Comparison of ENCODE assay signal across 8 cellular contexts in the genomic region with DNA sequence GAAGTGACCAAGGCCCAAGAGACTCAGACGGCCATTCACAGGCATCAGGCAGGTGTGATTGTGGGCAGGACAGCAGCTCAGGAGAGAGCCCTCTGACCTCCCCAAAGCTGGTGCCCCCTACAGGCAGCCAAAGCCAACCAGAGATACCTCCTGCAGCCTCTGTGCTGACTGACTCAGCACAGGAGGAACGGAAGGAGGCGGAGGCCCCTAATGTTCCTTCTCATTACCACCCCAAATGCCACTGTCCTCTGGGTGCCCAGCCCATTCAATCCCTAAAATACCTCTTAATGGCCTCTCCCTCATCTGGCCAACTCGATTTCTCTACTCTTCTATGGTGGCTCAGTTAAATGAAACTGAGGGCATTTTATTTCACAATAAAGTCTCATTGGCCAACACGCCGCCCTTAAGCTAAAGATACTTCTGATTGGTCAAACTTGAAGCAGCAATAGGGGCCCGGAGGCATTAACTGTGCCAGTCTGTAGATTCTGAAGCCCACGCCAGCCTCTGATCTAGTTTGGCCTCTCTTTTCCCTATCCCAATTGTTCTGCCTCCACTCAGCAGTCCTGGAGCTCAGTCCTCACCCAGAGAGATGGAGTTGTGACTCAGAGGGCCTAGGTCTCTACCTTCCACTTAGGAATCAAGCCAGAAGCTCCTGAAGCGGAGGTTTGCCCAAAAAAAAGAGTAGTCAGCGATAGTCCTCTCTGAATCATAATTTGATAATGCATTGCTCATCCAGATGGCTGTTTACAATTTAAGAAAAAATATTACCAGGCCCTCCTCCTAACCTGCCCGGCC. TPM values are rescaled to one million over a fixed set of nuclear protein-coding genes. Genes with fewer than 3 reads are reported as not detected.
DNase-seq lines count a peak whose midpoint lies in the region; ATAC-seq and TF ChIP-seq lines count a peak whose summit lies in the region.

No MANE protein-coding gene starts in this region.

- peaks cover 61% of the 10 kb centered on the region for H3K4me1 Mint-ChIP-seq in CD14-positive monocyte

- ATAC-seq in HG03175 (IDR thresholded peaks at IDR 0.05; ENCODE audit: unreplicated experiment): peak; percentile 55

- H3K27ac ChIP-seq in SJSA1: peak overlapping the region; percentile 83; the same call in 1 of the 2 replicates

- H3K36me3 ChIP-seq in SJSA1: peaks cover 56% of the 10 kb centered on the region

- H3K9me3 Mint-ChIP-seq in CD14-positive monocyte: no peaks in the 10 kb centered on the region

- H3K36me3 Mint-ChIP-seq in CD14-positive monocyte: peaks cover 44 to 45% of the 10 kb centered on the region in 2 donors

- H3K4me1 ChIP-seq in SJSA1 (replicated peaks): peaks cover 16% of the 10 kb centered on the region

- DNase-seq in CD14-positive monocyte (ENCODE audit: low spot score) (no peak), SJSA1 (ENCODE audit: low read depth in 1 of 2, low spot score in 2 of 2) (peak; percentile 34 to 63), astrocyte of the hippocampus (ENCODE audit: low read depth, low spot score) (peak; percentile 23), kidney glomerular epithelial cell (lab: John Stamatoyannopoulos, UW) (peak; percentile 42), NCI-H510A (lab: John Stamatoyannopoulos, UW) (no peak)
- peak; percentile 33 for DNase-seq in stimulated activated CD8-positive, alpha-beta memory T cell treated with anti-CD3 and anti-CD28 coated beads, Interleukin-12 subunit alpha, Interleukin-12 subunit beta, amount 100 ng/mL, for 1 hour (ENCODE audit: low read depth)

- 0 out of 2 replicates have a peak, but pooled peaks cover 2% of the 10 kb centered on the region for H3K9me3 ChIP-seq in SJSA1 (replicated peaks)

- in situ Hi-C loops in GM18951 (cut with MboI; ENCODE audit: low sequenced_read_pairs, unreplicated experiment): loop anchor here (5.0 kb wide), 1 partner anchor 212 kb away; no protein-coding TSS in a partner anchor

- peak overlapping the region; percentile 85 for H3K4me3 ChIP-seq in SJSA1

- peak; percentile 51 for TF ChIP-seq CTCF in CD14-positive monocyte (IDR thresholded peaks at IDR 0.05)

- peak; percentile 54 for TF ChIP-seq POLR2A in GM18951 (IDR thresholded peaks at IDR 0.05; ENCODE audit: extremely low read depth, insufficient read depth, insufficient read length)

- H3K27me3 Mint-ChIP-seq in CD14-positive monocyte (ENCODE audit: low read depth in 3 of 3): peaks cover 0 to 2% (median 1%) of the 10 kb centered on the region in 3 donors

- peak overlapping the region; percentile 90 to 98 (median 96) for H3K27ac Mint-ChIP-seq in CD14-positive monocyte

- no peaks in the 10 kb centered on the region for H3K27me3 ChIP-seq in SJSA1 (replicated peaks)

- intact Hi-C loops in CD14-positive monocyte (cut with micrococcal nuclease): loop anchor here in 1 of 2 donors (2.0 to 10.0 kb wide), 3 partner anchors 19 to 182 kb away; a partner anchor contains a TSS

- H3K4me3 Mint-ChIP-seq in CD14-positive monocyte: peak overlapping the region; percentile 85 to 90

RNA-seq across cellular contexts. Expression of a gene that starts 1.2 kb away (rescaled TPM):
- polyA plus RNA-seq in CD14-positive monocyte: 10 to 100 TPM; 40.1 to 47.4 TPM
- 67.1 and 81.6 TPM in 2 replicates for total RNA-seq in SJSA1 (2014; rRNA removed; shearing (Covaris generic))

RNA-seq across cellular contexts. Expression of a gene that starts 21.5 kb away (rescaled TPM):
- polyA plus RNA-seq in CD14-positive monocyte: 10 to 100 TPM; 10.6 to 14.7 TPM
- 1.1 and 2.2 TPM in 2 replicates for total RNA-seq in SJSA1 (2014; rRNA removed; shearing (Covaris generic))

RNA-seq across cellular contexts. Expression of a gene that starts 42.0 kb away (rescaled TPM):
- 1 to 10 TPM; 2.5 to 3.9 TPM for polyA plus RNA-seq in CD14-positive monocyte
- total RNA-seq in SJSA1 (2014; rRNA removed; shearing (Covaris generic)): 6.3 and 11.0 TPM in 2 replicates

Comparison
In these comparisons a context has a peak if more than half of its experiments do, and no peak if none do; other contexts are left out.
1. DNase-seq: peak in SJSA1 (2 of 2), astrocyte of the hippocampus (single experiment), kidney glomerular epithelial cell (single experiment) and stimulated activated CD8-positive, alpha-beta memory T cell treated with anti-CD3 and anti-CD28 coated beads, Interleukin-12 subunit alpha, Interleukin-12 subunit beta, amount 100 ng/mL, for 1 hour (single experiment); none in CD14-positive monocyte (single experiment) and NCI-H510A (single experiment).